ENCODE assay signal across 8 cellular contexts in the genomic region with DNA sequence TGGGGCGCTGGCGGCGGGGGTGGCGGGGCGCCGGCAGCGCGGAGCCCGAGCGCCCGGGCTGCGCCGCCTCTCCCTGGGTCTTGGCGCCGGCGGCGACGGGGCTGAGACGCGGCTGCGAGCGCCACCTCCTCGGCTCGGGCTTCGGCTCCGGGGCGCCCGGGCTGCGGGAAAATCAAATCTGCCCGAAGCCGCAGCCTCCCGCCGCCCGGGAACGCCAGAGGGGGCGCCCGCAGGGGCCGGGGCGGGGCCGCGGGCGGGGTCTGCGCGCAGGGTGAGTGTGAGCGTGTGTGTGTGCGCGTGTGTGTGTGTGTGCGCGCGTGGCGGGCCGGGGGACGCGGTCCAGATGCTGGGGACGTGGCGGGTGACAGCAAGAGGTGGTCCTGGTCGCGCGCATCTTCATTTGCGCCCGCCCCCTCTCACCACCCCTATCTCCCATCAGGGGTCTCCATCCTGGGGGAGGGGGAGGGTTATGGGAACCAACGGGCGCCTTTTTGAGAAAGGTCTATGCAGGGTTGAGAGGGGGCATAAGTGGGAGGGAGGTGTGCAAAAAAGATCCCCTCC. TPM values are rescaled to one million over a fixed set of nuclear protein-coding genes. Genes with fewer than 3 reads are reported as not detected.
DNase-seq lines count a peak whose midpoint lies in the region; ATAC-seq and TF ChIP-seq lines count a peak whose summit lies in the region.

No MANE protein-coding gene starts in this region.

- H4K20me1 ChIP-seq in SK-N-SH (ENCODE audit: insufficient read depth) = no peaks in the 10 kb centered on the region

- CTCF ChIA-PET in SK-N-SH (lab: Yijun Ruan, JAX) = interaction anchor here (1.0 to 3.9 kb wide), 2 partner anchors 12 to 73 kb away, joined by 4 to 19 read pairs; no protein-coding TSS in a partner anchor

- TF ChIP-seq CTCF in SK-N-SH (IDR thresholded peaks at IDR 0.05) (peak; percentile 43), body of pancreas (IDR thresholded peaks at IDR 0.05) (peak in 1 of 7 experiments; percentile 25)

- H3K4me1 ChIP-seq in SK-N-SH (ENCODE audit: control insufficient read depth in 1 of 2, insufficient read depth in 2 of 2, low read depth in 1 of 2, low read length in 1 of 2) (peaks cover 0 to 18% of the 10 kb centered on the region in 2 experiments; a peak in 1 of 4 replicates), body of pancreas (peaks cover 21% of the 10 kb centered on the region)

- POLR2A ChIA-PET in SK-N-SH (lab: Yijun Ruan, JAX) = no interaction called here

- H3K79me2 ChIP-seq in SK-N-SH (ENCODE audit: insufficient read depth) = no peaks in the 10 kb centered on the region

- H3K36me3 ChIP-seq in SK-N-SH (replicated peaks in 1 of 2; ENCODE audit: control insufficient read depth in 1 of 2, insufficient read depth in 2 of 2, low read length in 1 of 2) = no peaks in the 10 kb centered on the region
- no peaks in the 10 kb centered on the region for H3K36me3 ChIP-seq in body of pancreas (replicated peaks in 1 of 2; ENCODE audit: insufficient read depth in 1 of 2, low read depth in 2 of 2)

- H3K9me2 ChIP-seq in SK-N-SH = no peaks in the 10 kb centered on the region

- no peak overlapping the region for H3K9ac ChIP-seq in SK-N-SH

- peak overlapping the region; percentile 84 for H3K4me2 ChIP-seq in SK-N-SH

- peak overlapping the region; percentile 70; the same call in 1 of the 2 replicates for H2AFZ ChIP-seq in SK-N-SH (ENCODE audit: low read depth)

- intact Hi-C loops in body of pancreas (cut with DNase I) = no loop called here

- 13% methylated on average over 13 of the region's 63 CpGs for WGBS in SK-N-SH (ENCODE audit: low lambda C conversion rate)
- WGBS in body of pancreas, 2 donors = 1% methylated on average over 27 to 49 of the region's 63 CpGs

- DNase-seq in NCI-H2081 (lab: John Stamatoyannopoulos, UW) (peak; percentile 31 to 43), NCI-H2081 treated with DMSO at 0.1 percent for 48 hours (lab: John Stamatoyannopoulos, UW) (no peak), SK-N-SH (peak; percentile 87), body of pancreas (peak; percentile 23 to 47 (median 36)), iPS-NIHi11 (ENCODE audit: low spot score) (peak; percentile 80), medulla oblongata (ENCODE audit: extremely low spot score) (no peak)
- peak; percentile 61 for DNase-seq in stimulated activated CD4-positive, alpha-beta T cell treated with anti-CD3 and anti-CD28 coated beads, Interleukin-15, amount 100 ng/mL, for 24 hours

- peaks cover 4% of the 10 kb centered on the region for H3F3A ChIP-seq in SK-N-SH (replicated peaks; ENCODE audit: insufficient read depth)

- peak overlapping the region; percentile 55 to 62 for H3K4me3 ChIP-seq in SK-N-SH (ENCODE audit: low read depth in 2 of 2, low read length in 1 of 2)
- H3K4me3 ChIP-seq in body of pancreas = peak overlapping the region in 1 of 2 donors; percentile 26

- no peak for TF ChIP-seq EP300 in SK-N-SH (IDR thresholded peaks at IDR 0.05; ENCODE audit: borderline replicate concordance in 1 of 2, low read depth in 1 of 2, low read length in 1 of 2)

- no peak for TF ChIP-seq RAD21 in SK-N-SH (IDR thresholded peaks at IDR 0.05; ENCODE audit: low read length)

- H3K27me3 ChIP-seq in SK-N-SH (ENCODE audit: insufficient read depth) (peaks cover 12% of the 10 kb centered on the region), body of pancreas (no peaks in the 10 kb centered on the region)

- H3K9me3 ChIP-seq in SK-N-SH (no peaks in the 10 kb centered on the region), body of pancreas (no peaks in the 10 kb centered on the region)

- no peak for TF ChIP-seq POLR2A in body of pancreas (IDR thresholded peaks at IDR 0.05)

- ATAC-seq in body of pancreas (peak; percentile 68), GM19463 (IDR thresholded peaks at IDR 0.05; ENCODE audit: unreplicated experiment) (no peak)

- H3K27ac ChIP-seq in SK-N-SH (ENCODE audit: low read depth in 2 of 2, low read length in 1 of 2) (no peak overlapping the region), body of pancreas (no peak overlapping the region)

TF ChIP-seq in SK-N-SH, 30 proteins besides CTCF, POLR2A, EP300 and RAD21:
- TF ChIP-seq FOXJ3 (CRISPR knock-in tag; IDR thresholded peaks at IDR 0.05) (no peak), TCF12 (IDR thresholded peaks at IDR 0.05) (no peak), NFIC (IDR thresholded peaks at IDR 0.05; ENCODE audit: borderline replicate concordance) (no peak), FOSL2 (IDR thresholded peaks at IDR 0.05; ENCODE audit: borderline replicate concordance, low read depth) (no peak), FOXM1 (IDR thresholded peaks at IDR 0.05; ENCODE audit: low read depth) (no peak), RFX5 (IDR thresholded peaks at IDR 0.05; ENCODE audit: low read length) (no peak), MEF2A (IDR thresholded peaks at IDR 0.05; ENCODE audit: borderline replicate concordance, low read depth) (no peak), GABPA (IDR thresholded peaks at IDR 0.05; ENCODE audit: low read depth) (no peak), ELF1 (IDR thresholded peaks at IDR 0.05) (no peak), POLR2AphosphoS5 (IDR thresholded peaks at IDR 0.05; ENCODE audit: low read depth, low read length) (no peak), EZH2phosphoT487 (IDR thresholded peaks at IDR 0.05; ENCODE audit: borderline replicate concordance, low read depth) (no peak), SIN3A (IDR thresholded peaks at IDR 0.05; ENCODE audit: borderline replicate concordance, low read depth, low read length) (no peak)
- TF ChIP-seq, protein P1, sequence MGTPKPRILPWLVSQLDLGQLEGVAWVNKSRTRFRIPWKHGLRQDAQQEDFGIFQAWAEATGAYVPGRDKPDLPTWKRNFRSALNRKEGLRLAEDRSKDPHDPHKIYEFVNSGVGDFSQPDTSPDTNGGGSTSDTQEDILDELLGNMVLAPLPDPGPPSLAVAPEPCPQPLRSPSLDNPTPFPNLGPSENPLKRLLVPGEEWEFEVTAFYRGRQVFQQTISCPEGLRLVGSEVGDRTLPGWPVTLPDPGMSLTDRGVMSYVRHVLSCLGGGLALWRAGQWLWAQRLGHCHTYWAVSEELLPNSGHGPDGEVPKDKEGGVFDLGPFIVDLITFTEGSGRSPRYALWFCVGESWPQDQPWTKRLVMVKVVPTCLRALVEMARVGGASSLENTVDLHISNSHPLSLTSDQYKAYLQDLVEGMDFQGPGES (IDR thresholded peaks at IDR 0.05; ENCODE audit: low read depth, low read length) = no peak

RNA-seq across cellular contexts. Expression of gene CPNE5, which starts 0.7 kb away (rescaled TPM):
- polyA plus RNA-seq in SK-N-SH (2012; rRNA removed) = 0.30 and 0.47 TPM in 2 replicates
- 0.21 and 0.25 TPM in 2 replicates for polyA plus RNA-seq in SK-N-SH (2012; cell fraction: cytosol; rRNA removed)
- polyA plus RNA-seq in SK-N-SH (2012; cell fraction: nucleus; rRNA removed) = 0.47 and 0.54 TPM in 2 replicates
- total RNA-seq in body of pancreas = under 1 TPM in 1 of 2 donors, not detected in 1; 0.78 TPM

RNA-seq across cellular contexts. Expression of gene PPIL1, which starts 34.7 kb away (rescaled TPM):
- polyA plus RNA-seq in SK-N-SH (2012; rRNA removed) = 36.6 and 48.4 TPM in 2 replicates
- 49.9 and 53.0 TPM in 2 replicates for polyA plus RNA-seq in SK-N-SH (2012; cell fraction: cytosol; rRNA removed)
- polyA plus RNA-seq in SK-N-SH (2012; cell fraction: nucleus; rRNA removed) = 6.9 and 13.6 TPM in 2 replicates
- 1 to 10 TPM; 5.9 to 6.5 TPM for total RNA-seq in body of pancreas

RNA-seq across cellular contexts. Expression of gene C6orf89, which starts 45.9 kb away (rescaled TPM):
- 20.4 and 29.8 TPM in 2 replicates for polyA plus RNA-seq in SK-N-SH (2012; rRNA removed)
- 21.5 and 24.8 TPM in 2 replicates for polyA plus RNA-seq in SK-N-SH (2012; cell fraction: cytosol; rRNA removed)
- polyA plus RNA-seq in SK-N-SH (2012; cell fraction: nucleus; rRNA removed) = 17.0 and 23.2 TPM in 2 replicates
- 10 to 100 TPM; 16.5 to 25.7 TPM for total RNA-seq in body of pancreas

Comparison
In these comparisons a context has a peak if more than half of its experiments do, and no peak if none do; other contexts are left out.
1. DNase-seq: peak in NCI-H2081 (2 of 2), SK-N-SH (single experiment), body of pancreas (4 of 4), iPS-NIHi11 (single experiment) and stimulated activated CD4-positive, alpha-beta T cell treated with anti-CD3 and anti-CD28 coated beads, Interleukin-15, amount 100 ng/mL, for 24 hours (single experiment); none in NCI-H2081 treated with DMSO at 0.1 percent for 48 hours (single experiment) and medulla oblongata (single experiment).